In the genomic region with DNA sequence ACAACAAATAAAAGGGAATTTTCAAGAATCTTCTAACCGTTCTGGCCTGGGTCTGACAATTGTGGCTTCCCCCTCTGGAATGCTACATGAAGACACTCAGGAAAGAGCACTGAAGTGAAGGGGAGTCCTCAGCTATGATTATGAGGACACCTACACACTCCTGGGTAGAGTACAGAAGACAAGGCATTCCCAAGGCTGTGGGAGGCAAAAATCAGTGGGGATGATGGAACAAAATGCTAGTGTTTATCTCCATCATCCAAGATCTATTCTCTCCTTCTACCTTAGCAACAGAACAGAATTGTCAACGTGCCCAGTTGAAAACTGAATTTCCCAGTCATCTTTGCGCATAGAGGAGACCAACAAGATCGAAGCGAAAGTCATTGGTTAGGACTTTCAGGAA, we compare ENCODE assay signal across 31 cellular contexts.
"Had no signal": no experiment of that assay in that cellular context is flagged by ENCODE, and none has a peak within 500 bp of the region (broad histone marks: within the 10 kb centered on the region; RNA-seq: fewer than 3 reads in every experiment).

No MANE protein-coding gene starts in this region.

- H3K27ac Mint-ChIP-seq: activated CD4-positive, alpha-beta memory T cell treated with anti-CD3 and anti-CD28 coated beads, Interleukin-2, amount 10 ng/mL, durations not matched to agents 7 days and 5 days; activated CD4-positive, alpha-beta T cell treated with anti-CD3 and anti-CD28 coated beads, Interleukin-2, amount 10 ng/mL, durations not matched to agents 7 days and 5 days; activated naive CD4-positive, alpha-beta T cell treated with anti-CD3 and anti-CD28 coated beads, Interleukin-2, amount 10 ng/mL, durations not matched to agents 7 days and 5 days; activated naive CD4-positive, alpha-beta T cell treated with anti-CD3 and anti-CD28 coated beads, Interleukin-2, amount 50 U/mL, for 72 hours; activated naive CD8-positive, alpha-beta T cell treated with anti-CD3 and anti-CD28 coated beads, Interleukin-2, amount 10 ng/mL, durations not matched to agents 7 days and 5 days; activated T-helper 1 cell treated with anti-CD3 and anti-CD28 coated beads, Interleukin-12 subunit alpha, Interleukin-12 subunit beta, Interleukin-2, Interleukin-4 antibody, amounts not matched to agents 30 ng/mL and 10 ng/mL and 1 ng/mL, durations not matched to agents 14 hours and 24 hours and 36 hours; activated T-helper 2 cell treated with anti-CD3 and anti-CD28 coated beads, Interferon-gamma antibody, Interleukin-2, Interleukin-4, amounts not matched to agents 10 μg/mL and 5 μg/mL and 100 μg/mL, durations not matched to agents 14 hours and 24 hours and 36 hours; brain; dendritic cell treated with granulocyte-macrophage colony-stimulating factor and Interleukin-4, amounts not matched to agents 40 ng/mL and 50 ng/mL, for 4 days; endodermal cell; WTC11 had no signal

- H3K9me3 Mint-ChIP-seq: activated CD4-positive, alpha-beta memory T cell treated with anti-CD3 and anti-CD28 coated beads, Interleukin-2, amount 10 ng/mL, durations not matched to agents 7 days and 5 days; activated CD4-positive, alpha-beta T cell treated with anti-CD3 and anti-CD28 coated beads, Interleukin-2, amount 10 ng/mL, durations not matched to agents 7 days and 5 days; activated naive CD4-positive, alpha-beta T cell treated with anti-CD3 and anti-CD28 coated beads, Interleukin-2, amount 10 ng/mL, durations not matched to agents 7 days and 5 days; activated naive CD4-positive, alpha-beta T cell treated with anti-CD3 and anti-CD28 coated beads, Interleukin-2, amount 50 U/mL, for 72 hours; activated naive CD8-positive, alpha-beta T cell treated with anti-CD3 and anti-CD28 coated beads, Interleukin-2, amount 10 ng/mL, durations not matched to agents 7 days and 5 days; activated T-helper 1 cell treated with anti-CD3 and anti-CD28 coated beads, Interleukin-12 subunit alpha, Interleukin-12 subunit beta, Interleukin-2, Interleukin-4 antibody, amounts not matched to agents 30 ng/mL and 10 ng/mL and 1 ng/mL, durations not matched to agents 14 hours and 24 hours and 36 hours; activated T-helper 2 cell treated with anti-CD3 and anti-CD28 coated beads, Interferon-gamma antibody, Interleukin-2, Interleukin-4, amounts not matched to agents 10 μg/mL and 5 μg/mL and 100 μg/mL, durations not matched to agents 14 hours and 24 hours and 36 hours; central memory CD8-positive, alpha-beta T cell; dendritic cell treated with granulocyte-macrophage colony-stimulating factor and Interleukin-4, amounts not matched to agents 40 ng/mL and 50 ng/mL, for 4 days; endodermal cell; WTC11 had no signal

- ATAC-seq: activated naive CD4-positive, alpha-beta T cell treated with anti-CD3 and anti-CD28 coated beads, Interleukin-2, amount 50 U/mL, for 72 hours; esophagus mucosa; heart right ventricle; WTC11 had no signal

- H3K27ac ChIP-seq: ascending aorta, breast epithelium, cardiac muscle cell, coronary artery, dorsolateral prefrontal cortex, heart right ventricle, hepatocyte had no signal

- H3K9me3 ChIP-seq: ascending aorta, breast epithelium, heart right ventricle had no signal

- H3K4me3 Mint-ChIP-seq: activated CD4-positive, alpha-beta memory T cell treated with anti-CD3 and anti-CD28 coated beads, Interleukin-2, amount 10 ng/mL, durations not matched to agents 7 days and 5 days; activated CD4-positive, alpha-beta T cell treated with anti-CD3 and anti-CD28 coated beads, Interleukin-2, amount 10 ng/mL, durations not matched to agents 7 days and 5 days; activated naive CD4-positive, alpha-beta T cell treated with anti-CD3 and anti-CD28 coated beads, Interleukin-2, amount 10 ng/mL, durations not matched to agents 7 days and 5 days; activated naive CD8-positive, alpha-beta T cell treated with anti-CD3 and anti-CD28 coated beads, Interleukin-2, amount 10 ng/mL, durations not matched to agents 7 days and 5 days; activated T-helper 1 cell treated with anti-CD3 and anti-CD28 coated beads, Interleukin-12 subunit alpha, Interleukin-12 subunit beta, Interleukin-2, Interleukin-4 antibody, amounts not matched to agents 30 ng/mL and 10 ng/mL and 1 ng/mL, durations not matched to agents 14 hours and 24 hours and 36 hours; brain; central memory CD8-positive, alpha-beta T cell; dendritic cell treated with granulocyte-macrophage colony-stimulating factor and Interleukin-4, amounts not matched to agents 40 ng/mL and 50 ng/mL, for 4 days; endodermal cell; WTC11 had no signal

- H3K36me3 Mint-ChIP-seq: activated naive CD4-positive, alpha-beta T cell treated with anti-CD3 and anti-CD28 coated beads, Interleukin-2, amount 10 ng/mL, durations not matched to agents 7 days and 5 days; activated naive CD4-positive, alpha-beta T cell treated with anti-CD3 and anti-CD28 coated beads, Interleukin-2, amount 50 U/mL, for 72 hours; activated naive CD8-positive, alpha-beta T cell treated with anti-CD3 and anti-CD28 coated beads, Interleukin-2, amount 10 ng/mL, durations not matched to agents 7 days and 5 days; brain; WTC11 had no signal

- H3K27me3 ChIP-seq: ascending aorta, breast epithelium, cardiac muscle cell, dorsolateral prefrontal cortex, hepatocyte had no signal

- DNase-seq: activated CD4-positive, alpha-beta memory T cell treated with anti-CD3 and anti-CD28 coated beads, Interleukin-2, amount 10 ng/mL, durations not matched to agents 7 days and 5 days; activated CD4-positive, alpha-beta T cell treated with anti-CD3 and anti-CD28 coated beads for 1 hour; activated CD4-positive, alpha-beta T cell treated with anti-CD3 and anti-CD28 coated beads for 4 hours; activated CD4-positive, alpha-beta T cell treated with anti-CD3 and anti-CD28 coated beads, Interleukin-2, amount 10 ng/mL, durations not matched to agents 7 days and 5 days; activated CD4-positive, alpha-beta T cell treated with anti-CD3 and anti-CD28 coated beads, Interleukin-2, amount 50 U/mL, for 4 hours; activated CD8-positive, alpha-beta memory T cell treated with anti-CD3 and anti-CD28 coated beads, Interleukin-2, amount 50 U/mL, for 4 hours; activated effector memory CD4-positive, alpha-beta T cell treated with anti-CD3 and anti-CD28 coated beads, Interleukin-2, amount 50 U/mL, for 16 hours; activated naive CD4-positive, alpha-beta T cell treated with anti-CD3 and anti-CD28 coated beads, Interleukin-2, amount 10 ng/mL, durations not matched to agents 7 days and 5 days; activated naive CD8-positive, alpha-beta T cell treated with anti-CD3 and anti-CD28 coated beads, Interleukin-2, amount 10 ng/mL, durations not matched to agents 7 days and 5 days; activated T-cell treated with anti-CD3 and anti-CD28 coated beads, Interleukin-2, amount 50 U/mL, for 1 hour; activated T-cell treated with anti-CD3 and anti-CD28 coated beads, Interleukin-2, amount 50 U/mL, for 48 hours; dorsolateral prefrontal cortex; effector memory CD4-positive, alpha-beta T cell; endodermal cell; foreskin fibroblast; glutamatergic neuron; heart right ventricle; T-helper 2 cell had no signal

- H3K36me3 ChIP-seq: ascending aorta, breast epithelium, cardiac muscle cell, heart right ventricle had no signal

- H3K4me1 Mint-ChIP-seq: activated CD4-positive, alpha-beta memory T cell treated with anti-CD3 and anti-CD28 coated beads, Interleukin-2, amount 10 ng/mL, durations not matched to agents 7 days and 5 days; activated CD4-positive, alpha-beta T cell treated with anti-CD3 and anti-CD28 coated beads, Interleukin-2, amount 10 ng/mL, durations not matched to agents 7 days and 5 days; activated naive CD4-positive, alpha-beta T cell treated with anti-CD3 and anti-CD28 coated beads, Interleukin-2, amount 10 ng/mL, durations not matched to agents 7 days and 5 days; activated naive CD8-positive, alpha-beta T cell treated with anti-CD3 and anti-CD28 coated beads, Interleukin-2, amount 10 ng/mL, durations not matched to agents 7 days and 5 days; brain; central memory CD8-positive, alpha-beta T cell; endodermal cell had no signal

- H3K4me1 ChIP-seq: ascending aorta, breast epithelium, heart right ventricle had no signal

- H3K27me3 Mint-ChIP-seq: activated CD4-positive, alpha-beta T cell treated with anti-CD3 and anti-CD28 coated beads, Interleukin-2, amount 10 ng/mL, durations not matched to agents 7 days and 5 days had no signal

- H3K4me3 ChIP-seq: ascending aorta, breast epithelium, cardiac muscle cell, coronary artery, dorsolateral prefrontal cortex, heart right ventricle, hepatocyte had no signal
